ENCODE assay signal across 16 cellular contexts in the genomic region with DNA sequence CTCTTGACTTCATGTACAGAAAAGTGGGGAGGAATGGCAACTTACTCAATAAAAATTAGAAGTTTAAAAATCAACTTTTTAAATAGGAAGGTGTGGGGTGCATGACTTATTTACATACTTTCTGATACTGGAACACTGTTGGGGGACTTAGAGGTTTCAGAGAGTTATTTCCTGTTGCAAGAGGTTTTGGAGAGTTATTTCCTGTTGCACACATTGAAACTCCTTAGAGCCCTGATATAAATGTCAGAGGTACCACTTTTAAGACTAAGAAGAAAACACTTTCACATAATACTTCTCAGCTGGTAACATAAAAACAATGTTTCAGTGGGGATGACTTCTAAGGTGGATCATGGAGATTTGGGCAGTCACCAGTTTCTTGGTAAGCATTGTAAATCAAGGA.
A peak's percentile ranks its signal among the peaks of the same experiment; 100 is the strongest.
DNase-seq lines count a peak whose midpoint lies in the region; ATAC-seq and TF ChIP-seq lines count a peak whose summit lies in the region.
"Had no signal": no experiment of that assay in that cellular context is flagged by ENCODE, and none has a peak within 500 bp of the region (broad histone marks: within the 10 kb centered on the region; RNA-seq: fewer than 3 reads in every experiment).

No MANE protein-coding gene starts in this region.

- H3K9me3 Mint-ChIP-seq in stimulated activated naive CD8-positive, alpha-beta T cell treated with anti-CD3 and anti-CD28 coated beads, Interleukin-15, amount 100 ng/mL, for 72 hours = peaks cover 4 to 17% of the 10 kb centered on the region in 2 donors

- no peaks in the 10 kb centered on the region for H3K79me2 ChIP-seq in PC-3 (ENCODE audit: low read length)

- no peaks in the 10 kb centered on the region for H3K27me3 Mint-ChIP-seq in stimulated activated naive CD8-positive, alpha-beta T cell treated with anti-CD3 and anti-CD28 coated beads, Interleukin-15, amount 100 ng/mL, for 72 hours
- H3K27me3 Mint-ChIP-seq: T-cell had no signal

- CTCF ChIA-PET in PC-3 (lab: Charles Lee) = no interaction called here

- no peaks in the 10 kb centered on the region for H3K36me3 ChIP-seq in PC-3 (ENCODE audit: low read depth, low read length)
- H3K36me3 ChIP-seq: MG63 had no signal

- H3K9ac ChIP-seq in PC-3 (ENCODE audit: low read length) = no peak overlapping the region

- no peak overlapping the region for H2AFZ ChIP-seq in PC-3 (ENCODE audit: low read length)

- H4K20me1 ChIP-seq in PC-3 (ENCODE audit: low read length) = no peaks in the 10 kb centered on the region

- DNase-seq in GM12865 (ENCODE audit: low read depth) (peak; percentile 2), dermis blood vessel endothelial cell (peak; percentile 13), PC-3 (no peak)
- peak; percentile 0 for DNase-seq in Jurkat, Clone E6-1 (ENCODE audit: low read depth, low spot score)
- DNase-seq in stimulated activated naive CD8-positive, alpha-beta T cell treated with anti-CD3 and anti-CD28 coated beads, Interleukin-15, amount 100 ng/mL, for 72 hours = no peak
- DNase-seq in stimulated activated CD4-positive, alpha-beta T cell treated with anti-CD3 and anti-CD28 coated beads, Interleukin-4, amount 100 ng/mL, for 1 hour = no peak
- DNase-seq: C1 segment of cervical spinal cord, KG1, MG63, NCI-H1092 treated with DMSO at 0.1 percent for 48 hours, NCI-H2081 treated with DMSO at 0.1 percent for 48 hours, NCI-H510A, NCI-H82, T-cell had no signal

- intact Hi-C loops in PC-3 (cut with micrococcal nuclease) = no loop called here

- no peak for TF ChIP-seq CTCF in GM12865 (IDR thresholded peaks at IDR 0.05; ENCODE audit: insufficient read depth, low read depth, low read length, missing control alignments)
- no peak for TF ChIP-seq CTCF in PC-3 (conservative IDR thresholded peaks at IDR 0.05; ENCODE audit: low read depth, low read length)

- no peaks in the 10 kb centered on the region for H3K4me1 Mint-ChIP-seq in stimulated activated naive CD8-positive, alpha-beta T cell treated with anti-CD3 and anti-CD28 coated beads, Interleukin-15, amount 100 ng/mL, for 72 hours
- H3K4me1 Mint-ChIP-seq: T-cell had no signal

- no peak overlapping the region for H3K4me3 Mint-ChIP-seq in stimulated activated naive CD8-positive, alpha-beta T cell treated with anti-CD3 and anti-CD28 coated beads, Interleukin-15, amount 100 ng/mL, for 72 hours
- H3K4me3 Mint-ChIP-seq: T-cell had no signal

- peak overlapping the region in 1 of 2 donors; percentile 49 for H3K27ac Mint-ChIP-seq in stimulated activated naive CD8-positive, alpha-beta T cell treated with anti-CD3 and anti-CD28 coated beads, Interleukin-15, amount 100 ng/mL, for 72 hours
- H3K27ac Mint-ChIP-seq: T-cell had no signal

- H3K9me3 ChIP-seq in PC-3 (ENCODE audit: low read length) = no peaks in the 10 kb centered on the region

- BruUV-seq in PC-3 (replicated peaks; lab: Mats Ljungman, UMichigan) = no TSS peak

- no peak overlapping the region for H3K27ac ChIP-seq in PC-3 (ENCODE audit: low read length)

- no peak overlapping the region for H3K4me2 ChIP-seq in PC-3 (ENCODE audit: low read length)

- POLR2A ChIA-PET in PC-3 (lab: Charles Lee; ENCODE audit: unreplicated experiment) = no interaction called here

- H3K9me2 ChIP-seq in PC-3 (replicated peaks; ENCODE audit: low read length) = no peaks in the 10 kb centered on the region

- H3K4me3 ChIP-seq in GM12865 (ENCODE audit: low read depth, low read length) (no peak overlapping the region), PC-3 (ENCODE audit: low read length) (no peak overlapping the region)
- H3K4me3 ChIP-seq in Jurkat, Clone E6-1 (ENCODE audit: low read length) = no peak overlapping the region
- H3K4me3 ChIP-seq: MG63 had no signal

- H3F3A ChIP-seq in PC-3 (ENCODE audit: low read length, unreplicated experiment) = no peaks in the 10 kb centered on the region

- no peaks in the 10 kb centered on the region for H3K27me3 ChIP-seq in PC-3 (ENCODE audit: low read length)
- H3K27me3 ChIP-seq: MG63 had no signal

- H3K4me1 ChIP-seq in PC-3 (ENCODE audit: insufficient read depth, low read length) = peaks cover 26% of the 10 kb centered on the region

- ATAC-seq in stimulated activated naive CD8-positive, alpha-beta T cell treated with anti-CD3 and anti-CD28 coated beads, Interleukin-15, amount 100 ng/mL, for 72 hours = no peak
- ATAC-seq in PC-3 = no peak
- no peak for ATAC-seq in HG02759 (IDR thresholded peaks at IDR 0.05; ENCODE audit: unreplicated experiment)
- ATAC-seq: Panc1, T-cell had no signal

Comparison
In these comparisons a context has a peak if more than half of its experiments do, and no peak if none do; other contexts are left out.
1. DNase-seq: peak in GM12865 (single experiment), Jurkat, Clone E6-1 (single experiment) and dermis blood vessel endothelial cell (single experiment); none in stimulated activated naive CD8-positive, alpha-beta T cell treated with anti-CD3 and anti-CD28 coated beads, Interleukin-15, amount 100 ng/mL, for 72 hours (0 of 2), PC-3 (single experiment) and stimulated activated CD4-positive, alpha-beta T cell treated with anti-CD3 and anti-CD28 coated beads, Interleukin-4, amount 100 ng/mL, for 1 hour (single experiment).